In genomic region chr2:170819941-170820646, GRCh38 we compare ENCODE assay signal across 12 cellular contexts. TPM values are rescaled to one million over a fixed set of nuclear protein-coding genes. Genes with fewer than 3 reads are reported as not detected.
DNase-seq lines count a peak whose midpoint lies in the region; ATAC-seq and TF ChIP-seq lines count a peak whose summit lies in the region.
"Had no signal": no experiment of that assay in that cellular context is flagged by ENCODE, and none has a peak within 500 bp of the region (broad histone marks: within the 10 kb centered on the region; RNA-seq: fewer than 3 reads in every experiment).

No MANE protein-coding gene starts in this region.

- H3K4me1 ChIP-seq in SK-N-SH (ENCODE audit: control insufficient read depth in 1 of 2, insufficient read depth in 2 of 2, low read depth in 1 of 2, low read length in 1 of 2) (peaks cover 5 to 46% of the 10 kb centered on the region in 2 experiments; a peak in 2 of 4 replicates), iPS-15b (ENCODE audit: control insufficient read depth, insufficient read depth, low read length) (peaks cover 14% of the 10 kb centered on the region)

- no peaks in the 10 kb centered on the region for H3F3A ChIP-seq in SK-N-SH (replicated peaks; ENCODE audit: insufficient read depth)

- no peaks in the 10 kb centered on the region for H3K79me2 ChIP-seq in SK-N-SH (ENCODE audit: insufficient read depth)

- CTCF ChIA-PET in SK-N-SH (lab: Yijun Ruan, JAX): interaction anchor here (0.6 to 10.8 kb wide), 13 partner anchors 6 to 588 kb away, joined by 3 to 148 read pairs (median 4); partner anchors contain the start of gene GAD1

- TF ChIP-seq EP300 in SK-N-SH (IDR thresholded peaks at IDR 0.05; ENCODE audit: borderline replicate concordance in 1 of 2, low read depth in 1 of 2, low read length in 1 of 2): no peak

- 33% methylated on average over 37 of the region's 39 CpGs for WGBS in SK-N-SH (ENCODE audit: low lambda C conversion rate)

- H3K9me2 ChIP-seq in SK-N-SH: no peaks in the 10 kb centered on the region

- H2AFZ ChIP-seq in SK-N-SH (ENCODE audit: low read depth): no peak overlapping the region

- H3K27ac ChIP-seq in SK-N-SH (ENCODE audit: low read depth in 2 of 2, low read length in 1 of 2): no peak overlapping the region
- H3K27ac ChIP-seq: 22Rv1, epithelial cell of prostate, SK-N-MC had no signal

- no peak for TF ChIP-seq POLR2A in GM18505 (IDR thresholded peaks at IDR 0.05; ENCODE audit: borderline replicate concordance, extremely low read depth, insufficient read depth, insufficient read length)

- DNase-seq in SK-N-SH: peak; percentile 50
- no peak for DNase-seq in T-helper 17 cell
- DNase-seq in stimulated activated CD8-positive, alpha-beta memory T cell treated with anti-CD3 and anti-CD28 coated beads, Interleukin-4, amount 100 ng/mL, for 48 hours: peak; percentile 37
- no peak for DNase-seq in T-helper 9 cell
- no peak for DNase-seq in NCI-H2196 (lab: John Stamatoyannopoulos, UW; ENCODE audit: unreplicated experiment)
- DNase-seq: activated gamma-delta T cell had no signal

- H3K27me3 ChIP-seq in SK-N-SH (ENCODE audit: insufficient read depth) (peaks cover 94% of the 10 kb centered on the region), iPS-15b (ENCODE audit: control insufficient read depth, insufficient read depth, low read length) (peaks cover 95% of the 10 kb centered on the region)

- no peak for TF ChIP-seq RAD21 in SK-N-SH (IDR thresholded peaks at IDR 0.05; ENCODE audit: low read length)

- H3K4me3 Mint-ChIP-seq in T-helper 17 cell: peak overlapping the region; percentile 89

- H3K4me2 ChIP-seq in SK-N-SH: peak overlapping the region; percentile 69; the same call in 1 of the 2 replicates

- H3K9me3 ChIP-seq in SK-N-SH: no peaks in the 10 kb centered on the region
- H3K9me3 ChIP-seq in T-helper 17 cell (ENCODE audit: control insufficient read depth, low read length, poor library complexity, severe bottlenecking): no peaks in the 10 kb centered on the region
- no peaks in the 10 kb centered on the region for H3K9me3 ChIP-seq in iPS-15b (ENCODE audit: control insufficient read depth, insufficient read depth, low read length)

- no peak for TF ChIP-seq CTCF in SK-N-SH (IDR thresholded peaks at IDR 0.05)

- H3K9ac ChIP-seq in SK-N-SH (no peak overlapping the region), iPS-15b (ENCODE audit: low read depth, low read length) (no peak overlapping the region)

- POLR2A ChIA-PET in SK-N-SH (lab: Yijun Ruan, JAX): no interaction called here

- no peak for ATAC-seq in SK-N-SH treated with all-trans-retinoic acid at 6 μM for 48 hours
- ATAC-seq in T-helper 17 cell: no peak
- no peak for ATAC-seq in GM18505 (IDR thresholded peaks at IDR 0.05; ENCODE audit: unreplicated experiment)

- no peak overlapping the region for H3K4me3 ChIP-seq in SK-N-SH (ENCODE audit: low read depth in 2 of 2, low read length in 1 of 2)
- H3K4me3 ChIP-seq in iPS-15b (ENCODE audit: low read depth, low read length): peak overlapping the region; percentile 8
- H3K4me3 ChIP-seq: SK-N-MC had no signal

- no peak overlapping the region for H3K27ac Mint-ChIP-seq in T-helper 17 cell

- peaks cover 13% of the 10 kb centered on the region for H3K36me3 Mint-ChIP-seq in T-helper 17 cell (ENCODE audit: low read depth)

- no peaks in the 10 kb centered on the region for H3K36me3 ChIP-seq in SK-N-SH (replicated peaks in 1 of 2; ENCODE audit: control insufficient read depth in 1 of 2, insufficient read depth in 2 of 2, low read length in 1 of 2)
- H3K36me3 ChIP-seq in iPS-15b (ENCODE audit: control insufficient read depth, insufficient read depth, low read length): no peaks in the 10 kb centered on the region

- H3K27me3 Mint-ChIP-seq in T-helper 17 cell: peaks cover 81% of the 10 kb centered on the region

- peaks cover 43% of the 10 kb centered on the region for H3K4me1 Mint-ChIP-seq in T-helper 17 cell

- H4K20me1 ChIP-seq in SK-N-SH (ENCODE audit: insufficient read depth): no peaks in the 10 kb centered on the region

TF ChIP-seq in SK-N-SH, 30 proteins besides CTCF, POLR2A, EP300 and RAD21:
- TF ChIP-seq MAX (IDR thresholded peaks at IDR 0.05; ENCODE audit: low read depth) (0 out of 2 replicates have a peak, but pooled peaks have one; percentile 32), NFIC (IDR thresholded peaks at IDR 0.05; ENCODE audit: borderline replicate concordance) (no peak)

TF ChIP-seq in SK-N-SH treated with all-trans-retinoic acid at 6 μM for 48 hours, 23 proteins besides CTCF, POLR2A, EP300 and RAD21:
- TF ChIP-seq SNAI2 (CRISPR knock-in tag; IDR thresholded peaks at IDR 0.05) (no peak), ARNTL (CRISPR knock-in tag; IDR thresholded peaks at IDR 0.05; ENCODE audit: borderline replicate concordance, low read depth) (no peak), ZNF8 (CRISPR knock-in tag; IDR thresholded peaks at IDR 0.05) (no peak), PPARA (CRISPR knock-in tag; IDR thresholded peaks at IDR 0.05; ENCODE audit: borderline replicate concordance) (no peak), ESRRG (CRISPR knock-in tag; IDR thresholded peaks at IDR 0.05) (no peak), TOX (CRISPR knock-in tag; IDR thresholded peaks at IDR 0.05; ENCODE audit: borderline replicate concordance) (no peak), ISL1 (CRISPR knock-in tag; IDR thresholded peaks at IDR 0.05) (no peak), OSR1 (CRISPR knock-in tag; IDR thresholded peaks at IDR 0.05) (no peak), TSHZ2 (CRISPR knock-in tag; IDR thresholded peaks at IDR 0.05) (no peak), CSRNP3 (CRISPR knock-in tag; IDR thresholded peaks at IDR 0.05) (no peak), TCF4 (CRISPR knock-in tag; IDR thresholded peaks at IDR 0.05; ENCODE audit: borderline replicate concordance) (no peak), ZC3H10 (CRISPR knock-in tag; IDR thresholded peaks at IDR 0.05) (no peak), POU6F1 (CRISPR knock-in tag; IDR thresholded peaks at IDR 0.05; ENCODE audit: borderline replicate concordance, low read depth) (no peak), ZFP3 (CRISPR knock-in tag; IDR thresholded peaks at IDR 0.05) (no peak)

RNA-seq across cellular contexts. Expression of gene GAD1, which starts 3.4 kb away (rescaled TPM):
- 0.20 and 0.63 TPM in 2 replicates for polyA plus RNA-seq in SK-N-SH (2012; rRNA removed)
- polyA plus RNA-seq in SK-N-SH (2012; cell fraction: cytosol; rRNA removed): 0.31 and 0.39 TPM in 2 replicates
- 0.85 and 1.2 TPM in 2 replicates for polyA plus RNA-seq in SK-N-SH (2012; cell fraction: nucleus; rRNA removed)
- total RNA-seq in T-helper 17 cell: not detected

RNA-seq across cellular contexts. Expression of gene ERICH2, which starts 49.9 kb away (rescaled TPM):
- not detected in 2 replicates for polyA plus RNA-seq in SK-N-SH (2012; rRNA removed)
- polyA plus RNA-seq in SK-N-SH (2012; cell fraction: cytosol; rRNA removed): not detected in 2 replicates
- not detected in 2 replicates for polyA plus RNA-seq in SK-N-SH (2012; cell fraction: nucleus; rRNA removed)
- not detected for total RNA-seq in T-helper 17 cell

Comparison
In these comparisons a context has a peak if more than half of its experiments do, and no peak if none do; other contexts are left out.
1. DNase-seq: peak in SK-N-SH (single experiment) and stimulated activated CD8-positive, alpha-beta memory T cell treated with anti-CD3 and anti-CD28 coated beads, Interleukin-4, amount 100 ng/mL, for 48 hours (single experiment); none in T-helper 17 cell (0 of 3), T-helper 9 cell (single experiment) and NCI-H2196 (single experiment).